37 cellular contexts compared by ENCODE assay signal in genomic region chr3:171366043-171366442, GRCh38.
"Had no signal": no experiment of that assay in that cellular context is flagged by ENCODE, and none has a peak within 500 bp of the region (broad histone marks: within the 10 kb centered on the region; RNA-seq: fewer than 3 reads in every experiment).

No MANE protein-coding gene starts in this region.

- H3K9me3 Mint-ChIP-seq: activated CD4-positive, alpha-beta memory T cell treated with anti-CD3 and anti-CD28 coated beads, Interleukin-2, amount 10 ng/mL, durations not matched to agents 7 days and 5 days; activated CD4-positive, alpha-beta T cell treated with anti-CD3 and anti-CD28 coated beads, Interleukin-2, amount 10 ng/mL, durations not matched to agents 7 days and 5 days; activated naive CD4-positive, alpha-beta T cell treated with anti-CD3 and anti-CD28 coated beads, Interleukin-2, amount 10 ng/mL, durations not matched to agents 7 days and 5 days; activated naive CD4-positive, alpha-beta T cell treated with anti-CD3 and anti-CD28 coated beads, Interleukin-2, amount 50 U/mL, for 24 hours; activated naive CD8-positive, alpha-beta T cell treated with anti-CD3 and anti-CD28 coated beads, Interleukin-2, amount 10 ng/mL, durations not matched to agents 7 days and 5 days; activated naive CD8-positive, alpha-beta T cell treated with anti-CD3 and anti-CD28 coated beads, Interleukin-2, amount 50 U/mL, for 24 hours; activated T-cell treated with anti-CD3 and anti-CD28 coated beads, Interleukin-2, amount 50 U/mL, for 24 hours; activated T-helper 2 cell treated with anti-CD3 and anti-CD28 coated beads, Interferon-gamma antibody, Interleukin-2, Interleukin-4, amounts not matched to agents 10 μg/mL and 5 μg/mL and 100 μg/mL, durations not matched to agents 14 hours and 24 hours and 36 hours; brain; central memory CD8-positive, alpha-beta T cell; T-helper 1 cell treated with Interleukin-12 subunit alpha and Interleukin-12 subunit beta and Interleukin-4 antibody, amounts not matched to agents 30 μg/mL and 1 μg/mL, for 36 hours; T-helper 2 cell treated with Interferon-gamma antibody and Interleukin-4, amounts not matched to agents 5 μg/mL and 100 μg/mL, for 36 hours; WTC11 had no signal

- DNase-seq: activated CD4-positive, alpha-beta memory T cell treated with anti-CD3 and anti-CD28 coated beads, Interleukin-2, amount 10 ng/mL, durations not matched to agents 7 days and 5 days; activated CD4-positive, alpha-beta T cell treated with anti-CD3 and anti-CD28 coated beads for 1 hour; activated CD4-positive, alpha-beta T cell treated with anti-CD3 and anti-CD28 coated beads for 36 hours; activated CD4-positive, alpha-beta T cell treated with anti-CD3 and anti-CD28 coated beads for 48 hours; activated CD4-positive, alpha-beta T cell treated with anti-CD3 and anti-CD28 coated beads, Interleukin-2, amount 10 ng/mL, durations not matched to agents 7 days and 5 days; activated CD4-positive, alpha-beta T cell treated with anti-CD3 and anti-CD28 coated beads, Interleukin-2, amount 50 U/mL, for 48 hours; activated CD4-positive, CD25-positive, alpha-beta regulatory T cell; activated CD8-positive, alpha-beta memory T cell treated with anti-CD3 and anti-CD28 coated beads for 24 hours; activated CD8-positive, alpha-beta memory T cell treated with anti-CD3 and anti-CD28 coated beads, Interleukin-2, amount 10 ng/mL, durations not matched to agents 7 days and 5 days; activated CD8-positive, alpha-beta memory T cell treated with anti-CD3 and anti-CD28 coated beads, Interleukin-2, amount 50 U/mL, for 48 hours; activated CD8-positive, alpha-beta T cell treated with anti-CD3 and anti-CD28 coated beads, Interleukin-2, amount 10 ng/mL, durations not matched to agents 7 days and 5 days; activated effector memory CD4-positive, alpha-beta T cell treated with Interleukin-2 at 50 U/mL for 16 hours; activated gamma-delta T cell; activated naive CD4-positive, alpha-beta T cell treated with anti-CD3 and anti-CD28 coated beads, Interleukin-2, amount 10 ng/mL, durations not matched to agents 7 days and 5 days; activated naive CD4-positive, alpha-beta T cell treated with Interleukin-2 at 50 U/mL for 16 hours; activated naive CD8-positive, alpha-beta T cell treated with anti-CD3 and anti-CD28 coated beads, Interleukin-2, amount 10 ng/mL, durations not matched to agents 7 days and 5 days; activated naive CD8-positive, alpha-beta T cell treated with anti-CD3 and anti-CD28 coated beads, Interleukin-2, amount 50 U/mL, for 24 hours; activated T-cell treated with anti-CD3 and anti-CD28 coated beads, Interleukin-2, amount 50 U/mL, for 24 hours; activated T-cell treated with anti-CD3 and anti-CD28 coated beads, Interleukin-2, amount 50 U/mL, for 48 hours; amygdala; anterior cingulate cortex; caudate nucleus; cerebellar nuclear complex; T-helper 1 cell; T-helper 2 cell; T-helper 9 cell; WERI-Rb-1 had no signal

- H3K27me3 Mint-ChIP-seq: activated CD4-positive, alpha-beta memory T cell treated with anti-CD3 and anti-CD28 coated beads, Interleukin-2, amount 10 ng/mL, durations not matched to agents 7 days and 5 days; activated CD4-positive, alpha-beta T cell treated with anti-CD3 and anti-CD28 coated beads for 36 hours; activated CD4-positive, alpha-beta T cell treated with anti-CD3 and anti-CD28 coated beads, Interleukin-2, amount 10 ng/mL, durations not matched to agents 7 days and 5 days; activated CD8-positive, alpha-beta memory T cell treated with anti-CD3 and anti-CD28 coated beads, Interleukin-2, amount 10 ng/mL, durations not matched to agents 7 days and 5 days; activated naive CD4-positive, alpha-beta T cell treated with anti-CD3 and anti-CD28 coated beads, Interleukin-2, amount 10 ng/mL, durations not matched to agents 7 days and 5 days; activated naive CD4-positive, alpha-beta T cell treated with anti-CD3 and anti-CD28 coated beads, Interleukin-2, amount 50 U/mL, for 24 hours; activated naive CD8-positive, alpha-beta T cell; activated naive CD8-positive, alpha-beta T cell treated with anti-CD3 and anti-CD28 coated beads, Interleukin-2, amount 10 ng/mL, durations not matched to agents 7 days and 5 days; activated naive CD8-positive, alpha-beta T cell treated with anti-CD3 and anti-CD28 coated beads, Interleukin-2, amount 50 U/mL, for 24 hours; activated T-cell treated with anti-CD3 and anti-CD28 coated beads, Interleukin-2, amount 50 U/mL, for 24 hours; brain; central memory CD8-positive, alpha-beta T cell had no signal

- H3K4me1 Mint-ChIP-seq: activated CD8-positive, alpha-beta memory T cell treated with anti-CD3 and anti-CD28 coated beads, Interleukin-2, amount 10 ng/mL, durations not matched to agents 7 days and 5 days; activated naive CD8-positive, alpha-beta T cell treated with anti-CD3 and anti-CD28 coated beads, Interleukin-2, amount 10 ng/mL, durations not matched to agents 7 days and 5 days had no signal

- H3K4me3 ChIP-seq: ascending aorta, cardiac muscle cell had no signal

- H3K36me3 Mint-ChIP-seq: WTC11 had no signal

- H3K4me3 Mint-ChIP-seq: activated CD4-positive, alpha-beta memory T cell treated with anti-CD3 and anti-CD28 coated beads, Interleukin-2, amount 10 ng/mL, durations not matched to agents 7 days and 5 days; activated CD4-positive, alpha-beta T cell treated with anti-CD3 and anti-CD28 coated beads for 36 hours; activated CD4-positive, alpha-beta T cell treated with anti-CD3 and anti-CD28 coated beads, Interleukin-2, amount 10 ng/mL, durations not matched to agents 7 days and 5 days; activated CD8-positive, alpha-beta memory T cell treated with anti-CD3 and anti-CD28 coated beads, Interleukin-2, amount 10 ng/mL, durations not matched to agents 7 days and 5 days; activated CD8-positive, alpha-beta T cell treated with anti-CD3 and anti-CD28 coated beads, Interleukin-2, amount 10 ng/mL, durations not matched to agents 7 days and 5 days; activated naive CD4-positive, alpha-beta T cell treated with anti-CD3 and anti-CD28 coated beads, Interleukin-2, amount 10 ng/mL, durations not matched to agents 7 days and 5 days; activated naive CD4-positive, alpha-beta T cell treated with anti-CD3 and anti-CD28 coated beads, Interleukin-2, amount 50 U/mL, for 24 hours; activated naive CD8-positive, alpha-beta T cell; activated naive CD8-positive, alpha-beta T cell treated with anti-CD3 and anti-CD28 coated beads, Interleukin-2, amount 10 ng/mL, durations not matched to agents 7 days and 5 days; activated naive CD8-positive, alpha-beta T cell treated with anti-CD3 and anti-CD28 coated beads, Interleukin-2, amount 50 U/mL, for 24 hours; activated T-cell treated with anti-CD3 and anti-CD28 coated beads, Interleukin-2, amount 50 U/mL, for 24 hours; central memory CD8-positive, alpha-beta T cell; T-helper 1 cell treated with Interleukin-12 subunit alpha and Interleukin-12 subunit beta and Interleukin-4 antibody, amounts not matched to agents 30 μg/mL and 1 μg/mL, for 36 hours; T-helper 2 cell treated with Interferon-gamma antibody and Interleukin-4, amounts not matched to agents 5 μg/mL and 100 μg/mL, for 36 hours; WTC11 had no signal

- H3K27ac Mint-ChIP-seq: activated CD4-positive, alpha-beta memory T cell treated with anti-CD3 and anti-CD28 coated beads, Interleukin-2, amount 10 ng/mL, durations not matched to agents 7 days and 5 days; activated CD4-positive, alpha-beta T cell treated with anti-CD3 and anti-CD28 coated beads for 36 hours; activated CD4-positive, alpha-beta T cell treated with anti-CD3 and anti-CD28 coated beads, Interleukin-2, amount 10 ng/mL, durations not matched to agents 7 days and 5 days; activated CD8-positive, alpha-beta memory T cell treated with anti-CD3 and anti-CD28 coated beads, Interleukin-2, amount 10 ng/mL, durations not matched to agents 7 days and 5 days; activated CD8-positive, alpha-beta T cell treated with anti-CD3 and anti-CD28 coated beads, Interleukin-2, amount 10 ng/mL, durations not matched to agents 7 days and 5 days; activated naive CD4-positive, alpha-beta T cell treated with anti-CD3 and anti-CD28 coated beads, Interleukin-2, amount 10 ng/mL, durations not matched to agents 7 days and 5 days; activated naive CD4-positive, alpha-beta T cell treated with anti-CD3 and anti-CD28 coated beads, Interleukin-2, amount 50 U/mL, for 24 hours; activated naive CD8-positive, alpha-beta T cell; activated naive CD8-positive, alpha-beta T cell treated with anti-CD3 and anti-CD28 coated beads, Interleukin-2, amount 10 ng/mL, durations not matched to agents 7 days and 5 days; activated naive CD8-positive, alpha-beta T cell treated with anti-CD3 and anti-CD28 coated beads, Interleukin-2, amount 50 U/mL, for 24 hours; activated T-cell treated with anti-CD3 and anti-CD28 coated beads, Interleukin-2, amount 50 U/mL, for 24 hours; activated T-helper 2 cell treated with anti-CD3 and anti-CD28 coated beads, Interferon-gamma antibody, Interleukin-2, Interleukin-4, amounts not matched to agents 10 μg/mL and 5 μg/mL and 100 μg/mL, durations not matched to agents 14 hours and 24 hours and 36 hours; T-helper 1 cell treated with Interleukin-12 subunit alpha and Interleukin-12 subunit beta and Interleukin-4 antibody, amounts not matched to agents 30 μg/mL and 1 μg/mL, for 36 hours; T-helper 2 cell treated with Interferon-gamma antibody and Interleukin-4, amounts not matched to agents 5 μg/mL and 100 μg/mL, for 36 hours; WTC11 had no signal

- H3K27ac ChIP-seq: ascending aorta, cardiac muscle cell, WERI-Rb-1 had no signal
